Comparison of ENCODE assay signal across 20 cellular contexts in the genomic region with DNA sequence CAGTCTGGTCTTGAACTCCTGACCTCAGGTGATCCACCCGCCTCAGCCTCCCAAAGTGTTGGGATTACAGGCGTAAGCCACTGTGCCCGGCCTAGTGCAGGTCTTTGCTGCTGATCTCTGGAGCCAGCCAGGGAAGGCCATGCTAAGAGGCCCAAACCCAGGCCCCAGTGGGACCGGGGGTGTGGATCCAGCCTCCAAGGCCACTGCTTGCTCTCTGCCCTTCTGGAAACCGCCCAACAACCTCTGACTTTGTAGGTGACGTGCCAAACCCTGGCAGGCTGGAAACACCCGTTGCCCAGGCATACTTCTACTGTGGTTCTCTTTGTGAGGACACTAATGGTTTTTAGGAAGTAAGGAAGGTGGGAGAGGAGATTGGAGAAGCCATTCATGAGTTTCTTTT.
DNase-seq lines count a peak whose midpoint lies in the region; ATAC-seq and TF ChIP-seq lines count a peak whose summit lies in the region.
"Had no signal": no experiment of that assay in that cellular context is flagged by ENCODE, and none has a peak within 500 bp of the region (broad histone marks: within the 10 kb centered on the region; RNA-seq: fewer than 3 reads in every experiment).

No MANE protein-coding gene starts in this region.

- no peak for DNase-seq in activated naive CD4-positive, alpha-beta T cell treated with anti-CD3 and anti-CD28 coated beads for 36 hours
- no peak for DNase-seq in activated naive CD4-positive, alpha-beta T cell treated with anti-CD3 and anti-CD28 coated beads, Interleukin-2, amount 50 U/mL, for 72 hours (ENCODE audit: low spot score in 2 of 2)
- peak; percentile 34 for DNase-seq in islet precursor cell
- peak; percentile 48 for DNase-seq in sciatic nerve (ENCODE audit: low spot score)
- no peak for DNase-seq in stimulated activated CD4-positive, alpha-beta T cell treated with anti-CD3 and anti-CD28 coated beads, Interleukin-4, amount 100 ng/mL, for 24 hours
- DNase-seq in activated CD8-positive, alpha-beta T cell treated with anti-CD3 and anti-CD28 coated beads for 36 hours: no peak
- DNase-seq in GF-D8 (lab: John Stamatoyannopoulos, UW): no peak
- DNase-seq: activated CD4-positive, alpha-beta memory T cell treated with anti-CD3 and anti-CD28 coated beads, Interleukin-2, amount 10 ng/mL, durations not matched to agents 7 days and 5 days; activated gamma-delta T cell treated with Interleukin-2 at 50 U/mL for 16 hours; central memory CD4-positive, alpha-beta T cell; GDM1; GOT3; MM.1S; NCI-H2081 treated with DMSO at 0.1 percent for 48 hours; NCI-H748 treated with DMSO at 0.1 percent for 48 hours; nephron progenitor cell had no signal

- H3K27me3 ChIP-seq in KMS-11 (ENCODE audit: insufficient read depth, low read depth): no peaks in the 10 kb centered on the region

- no peak overlapping the region for H3K9ac ChIP-seq in KMS-11

- POLR2A ChIA-PET in activated CD8-positive, alpha-beta T cell treated with anti-CD3 and anti-CD28 coated beads for 36 hours (lab: Charles Lee): interaction anchor here (1.5 kb wide), 1 partner anchor 21 kb away, joined by 4 read pairs; no protein-coding TSS in a partner anchor

- H3K79me2 ChIP-seq in KMS-11 (ENCODE audit: insufficient read depth, low read depth): no peaks in the 10 kb centered on the region

- no peak for TF ChIP-seq CTCF in KMS-11 (conservative IDR thresholded peaks at IDR 0.05; ENCODE audit: low read depth, low read length)
- no peak for TF ChIP-seq CTCF in activated CD8-positive, alpha-beta T cell treated with anti-CD3 and anti-CD28 coated beads for 36 hours (IDR thresholded peaks at IDR 0.05)

- H2AFZ ChIP-seq in KMS-11 (ENCODE audit: low read depth): no peak overlapping the region

- no peak overlapping the region for H3K27ac ChIP-seq in KMS-11

- no peak overlapping the region for H3K4me3 Mint-ChIP-seq in activated naive CD4-positive, alpha-beta T cell treated with anti-CD3 and anti-CD28 coated beads for 36 hours
- H3K4me3 Mint-ChIP-seq in activated CD8-positive, alpha-beta T cell treated with anti-CD3 and anti-CD28 coated beads for 36 hours: no peak overlapping the region
- H3K4me3 Mint-ChIP-seq: activated CD4-positive, alpha-beta memory T cell treated with anti-CD3 and anti-CD28 coated beads, Interleukin-2, amount 10 ng/mL, durations not matched to agents 7 days and 5 days; B cell; nephron progenitor cell had no signal

- H3K36me3 ChIP-seq in KMS-11 (ENCODE audit: insufficient read depth): no peaks in the 10 kb centered on the region

- H3K4me1 ChIP-seq in KMS-11 (ENCODE audit: low read depth, poor library complexity, severe bottlenecking): peaks cover 31% of the 10 kb centered on the region

- no peaks in the 10 kb centered on the region for H4K20me1 ChIP-seq in KMS-11 (ENCODE audit: insufficient read depth)

- no peaks in the 10 kb centered on the region for H3K9me3 Mint-ChIP-seq in activated naive CD4-positive, alpha-beta T cell treated with anti-CD3 and anti-CD28 coated beads for 36 hours
- H3K9me3 Mint-ChIP-seq in activated naive CD4-positive, alpha-beta T cell treated with anti-CD3 and anti-CD28 coated beads, Interleukin-2, amount 50 U/mL, for 72 hours: no peaks in the 10 kb centered on the region
- no peaks in the 10 kb centered on the region for H3K9me3 Mint-ChIP-seq in activated CD8-positive, alpha-beta T cell treated with anti-CD3 and anti-CD28 coated beads for 36 hours
- H3K9me3 Mint-ChIP-seq: activated CD4-positive, alpha-beta memory T cell treated with anti-CD3 and anti-CD28 coated beads, Interleukin-2, amount 10 ng/mL, durations not matched to agents 7 days and 5 days; nephron progenitor cell had no signal

- peak overlapping the region; percentile 66 for H3K4me2 ChIP-seq in KMS-11

- H3K4me3 ChIP-seq in KMS-11 (IDR thresholded peaks at IDR 0.05; ENCODE audit: insufficient read depth, low read depth, low read length): no peak overlapping the region
- H3K4me3 ChIP-seq: K562 had no signal

- H3K27ac Mint-ChIP-seq in activated naive CD4-positive, alpha-beta T cell treated with anti-CD3 and anti-CD28 coated beads for 36 hours: peak overlapping the region; percentile 46
- peak overlapping the region in 1 of 2 donors; percentile 70 for H3K27ac Mint-ChIP-seq in activated naive CD4-positive, alpha-beta T cell treated with anti-CD3 and anti-CD28 coated beads, Interleukin-2, amount 50 U/mL, for 72 hours
- H3K27ac Mint-ChIP-seq in activated CD8-positive, alpha-beta T cell treated with anti-CD3 and anti-CD28 coated beads for 36 hours: no peak overlapping the region
- H3K27ac Mint-ChIP-seq: activated CD4-positive, alpha-beta memory T cell treated with anti-CD3 and anti-CD28 coated beads, Interleukin-2, amount 10 ng/mL, durations not matched to agents 7 days and 5 days; B cell; nephron progenitor cell had no signal

- no peak for ATAC-seq in activated naive CD4-positive, alpha-beta T cell treated with anti-CD3 and anti-CD28 coated beads, Interleukin-2, amount 50 U/mL, for 72 hours
- ATAC-seq in sciatic nerve: peak; percentile 37
- no peak for ATAC-seq in activated CD8-positive, alpha-beta T cell treated with anti-CD3 and anti-CD28 coated beads for 36 hours
- ATAC-seq: activated CD4-positive, CD25-positive, alpha-beta regulatory T cell treated with anti-CD3 and anti-CD28 coated beads, Interleukin-2, amount 50 U/mL, for 24 hours; K562 had no signal

- CTCF ChIA-PET in activated naive CD4-positive, alpha-beta T cell treated with anti-CD3 and anti-CD28 coated beads for 36 hours (lab: Charles Lee): no interaction called here
- CTCF ChIA-PET in activated CD8-positive, alpha-beta T cell treated with anti-CD3 and anti-CD28 coated beads for 36 hours (lab: Charles Lee): interaction anchor here (1.0 kb wide), 1 partner anchor 63 kb away, joined by 3 read pairs; no protein-coding TSS in a partner anchor

- H3K27me3 Mint-ChIP-seq in activated naive CD4-positive, alpha-beta T cell treated with anti-CD3 and anti-CD28 coated beads for 36 hours (ENCODE audit: low read depth): no peaks in the 10 kb centered on the region
- no peaks in the 10 kb centered on the region for H3K27me3 Mint-ChIP-seq in activated CD8-positive, alpha-beta T cell treated with anti-CD3 and anti-CD28 coated beads for 36 hours
- H3K27me3 Mint-ChIP-seq: activated CD4-positive, alpha-beta memory T cell treated with anti-CD3 and anti-CD28 coated beads, Interleukin-2, amount 10 ng/mL, durations not matched to agents 7 days and 5 days; B cell had no signal

- peaks cover 31% of the 10 kb centered on the region for H3K36me3 Mint-ChIP-seq in activated naive CD4-positive, alpha-beta T cell treated with anti-CD3 and anti-CD28 coated beads for 36 hours (ENCODE audit: low read depth)
- H3K36me3 Mint-ChIP-seq in activated naive CD4-positive, alpha-beta T cell treated with anti-CD3 and anti-CD28 coated beads, Interleukin-2, amount 50 U/mL, for 72 hours: peaks cover 15 to 20% of the 10 kb centered on the region in 2 donors
- H3K36me3 Mint-ChIP-seq in activated CD8-positive, alpha-beta T cell treated with anti-CD3 and anti-CD28 coated beads for 36 hours (ENCODE audit: low read depth): peaks cover 32% of the 10 kb centered on the region

- peaks cover 3% of the 10 kb centered on the region for H3K4me1 Mint-ChIP-seq in activated naive CD4-positive, alpha-beta T cell treated with anti-CD3 and anti-CD28 coated beads for 36 hours (ENCODE audit: low read depth)
- no peaks in the 10 kb centered on the region for H3K4me1 Mint-ChIP-seq in activated CD8-positive, alpha-beta T cell treated with anti-CD3 and anti-CD28 coated beads for 36 hours (ENCODE audit: low read depth)
- H3K4me1 Mint-ChIP-seq: activated CD4-positive, alpha-beta memory T cell treated with anti-CD3 and anti-CD28 coated beads, Interleukin-2, amount 10 ng/mL, durations not matched to agents 7 days and 5 days; B cell had no signal

- intact Hi-C loops in activated naive CD4-positive, alpha-beta T cell treated with anti-CD3 and anti-CD28 coated beads for 36 hours (cut with micrococcal nuclease): no loop called here
- intact Hi-C loops in sciatic nerve (cut with DNase I): no loop called here
- intact Hi-C loops in activated CD8-positive, alpha-beta T cell treated with anti-CD3 and anti-CD28 coated beads for 36 hours (cut with micrococcal nuclease): no loop called here

Comparison
In these comparisons a context has a peak if more than half of its experiments do, and no peak if none do; other contexts are left out.
1. DNase-seq: peak in islet precursor cell (single experiment) and sciatic nerve (single experiment); none in activated naive CD4-positive, alpha-beta T cell treated with anti-CD3 and anti-CD28 coated beads for 36 hours (single experiment), activated naive CD4-positive, alpha-beta T cell treated with anti-CD3 and anti-CD28 coated beads, Interleukin-2, amount 50 U/mL, for 72 hours (0 of 2), stimulated activated CD4-positive, alpha-beta T cell treated with anti-CD3 and anti-CD28 coated beads, Interleukin-4, amount 100 ng/mL, for 24 hours (single experiment), activated CD8-positive, alpha-beta T cell treated with anti-CD3 and anti-CD28 coated beads for 36 hours (single experiment) and GF-D8 (single experiment).